In genomic region chr2:104140361-104140760, GRCh38 we compare ENCODE assay signal across 22 cellular contexts.
A peak's percentile ranks its signal among the peaks of the same experiment; 100 is the strongest.
DNase-seq lines count a peak whose midpoint lies in the region; ATAC-seq, FAIRE-seq and TF ChIP-seq lines count a peak whose summit lies in the region.
"Had no signal": no experiment of that assay in that cellular context is flagged by ENCODE, and none has a peak within 500 bp of the region (broad histone marks: within the 10 kb centered on the region; RNA-seq: fewer than 3 reads in every experiment).

No MANE protein-coding gene starts in this region.

- H3K4me1 ChIP-seq in psoas muscle (no peaks in the 10 kb centered on the region), right cardiac atrium (ENCODE audit: control insufficient read depth, insufficient read depth, low read length) (no peaks in the 10 kb centered on the region)
- H3K4me1 ChIP-seq: BLaER1 treated with 17β-estradiol and CSF1 and Interleukin-3, amounts not matched to agents 10 nM and 100 nM had no signal

- intact Hi-C loops in psoas muscle (cut with DNase I): no loop called here
- intact Hi-C loops in right cardiac atrium (cut with DNase I): no loop called here

- DNase-seq in DMS53 treated with DMSO at 0.1 percent for 48 hours (lab: John Stamatoyannopoulos, UW; ENCODE audit: unreplicated experiment): peak; percentile 13
- DNase-seq in HT1080 (ENCODE audit: low read depth): peak; percentile 18
- no peak for DNase-seq in bronchial epithelial cell (ENCODE audit: low read depth)
- DNase-seq in renal cortical epithelial cell (ENCODE audit: low read depth): peak; percentile 57
- no peak for DNase-seq in psoas muscle
- no peak for DNase-seq in NCI-H774 (lab: John Stamatoyannopoulos, UW)
- no peak for DNase-seq in right cardiac atrium
- DNase-seq: Calu3; CD8-positive, alpha-beta T cell; HCEC 1CT; KG1; NCI-H1092 treated with DMSO at 0.1 percent for 48 hours; NCI-H1436 treated with DMSO at 0.1 percent for 48 hours; NCI-H1930; NCI-H510A; SHP77 treated with DMSO at 0.1 percent for 48 hours had no signal

- FAIRE-seq in bronchial epithelial cell (lab: Jason Lieb, UNC): peak; percentile 43
- FAIRE-seq: GM12878, HTR-8/SVneo had no signal

- no peak overlapping the region for H3K4me3 ChIP-seq in bronchial epithelial cell (ENCODE audit: low read depth, low read length)
- no peak overlapping the region for H3K4me3 ChIP-seq in psoas muscle
- no peak overlapping the region for H3K4me3 ChIP-seq in right cardiac atrium (ENCODE audit: low read length)
- H3K4me3 ChIP-seq: BLaER1 treated with 17β-estradiol and CSF1 and Interleukin-3, amounts not matched to agents 10 nM and 100 nM; GM12878; GM23338 had no signal

- H3K27me3 ChIP-seq in bronchial epithelial cell (ENCODE audit: control insufficient read depth, insufficient read depth, low read length) (no peaks in the 10 kb centered on the region), psoas muscle (ENCODE audit: insufficient read depth in 3 of 3, low read length in 2 of 3) (no peaks in the 10 kb centered on the region), right cardiac atrium (ENCODE audit: control insufficient read depth, insufficient read depth) (no peaks in the 10 kb centered on the region)
- H3K27me3 ChIP-seq: BLaER1 treated with 17β-estradiol and CSF1 and Interleukin-3, amounts not matched to agents 10 nM and 100 nM had no signal

- no peaks in the 10 kb centered on the region for H3K9me3 ChIP-seq in psoas muscle
- H3K9me3 ChIP-seq in right cardiac atrium (ENCODE audit: control insufficient read depth, low read length): no peaks in the 10 kb centered on the region
- H3K9me3 ChIP-seq: BLaER1 treated with 17β-estradiol and CSF1 and Interleukin-3, amounts not matched to agents 10 nM and 100 nM had no signal

- ATAC-seq in psoas muscle: no peak
- no peak for ATAC-seq in right cardiac atrium
- ATAC-seq: CD8-positive, alpha-beta T cell; GM12878; GM23338; SK-N-SH treated with all-trans-retinoic acid at 6 μM for 48 hours had no signal

- WGBS in psoas muscle, 3 donors: 70 to 83% (median 80%) methylated on average over 3 of the region's 3 CpGs
- WGBS in right cardiac atrium: 71% methylated on average over 3 of the region's 3 CpGs

- H3K36me3 ChIP-seq in bronchial epithelial cell (ENCODE audit: control insufficient read depth, insufficient read depth, low read length) (no peaks in the 10 kb centered on the region), psoas muscle (ENCODE audit: insufficient read depth in 1 of 2, low read depth in 1 of 2) (no peaks in the 10 kb centered on the region)
- H3K36me3 ChIP-seq: BLaER1 treated with 17β-estradiol and CSF1 and Interleukin-3, amounts not matched to agents 10 nM and 100 nM had no signal

- no peak for TF ChIP-seq CTCF in bronchial epithelial cell (IDR thresholded peaks at IDR 0.05; ENCODE audit: insufficient read depth, low read length, severe bottlenecking)
- no peak for TF ChIP-seq CTCF in psoas muscle (IDR thresholded peaks at IDR 0.05)

- H3K27ac ChIP-seq in psoas muscle (no peak overlapping the region), right cardiac atrium (ENCODE audit: low read length) (no peak overlapping the region)
- H3K27ac ChIP-seq: BLaER1 treated with 17β-estradiol and CSF1 and Interleukin-3, amounts not matched to agents 10 nM and 100 nM; RWPE1 had no signal

Comparison
In these comparisons a context has a peak if more than half of its experiments do, and no peak if none do; other contexts are left out.
1. DNase-seq: peak in DMS53 treated with DMSO at 0.1 percent for 48 hours (single experiment), HT1080 (single experiment) and renal cortical epithelial cell (single experiment); none in bronchial epithelial cell (single experiment), psoas muscle (0 of 2), NCI-H774 (single experiment) and right cardiac atrium (0 of 3).